In the genomic region with DNA sequence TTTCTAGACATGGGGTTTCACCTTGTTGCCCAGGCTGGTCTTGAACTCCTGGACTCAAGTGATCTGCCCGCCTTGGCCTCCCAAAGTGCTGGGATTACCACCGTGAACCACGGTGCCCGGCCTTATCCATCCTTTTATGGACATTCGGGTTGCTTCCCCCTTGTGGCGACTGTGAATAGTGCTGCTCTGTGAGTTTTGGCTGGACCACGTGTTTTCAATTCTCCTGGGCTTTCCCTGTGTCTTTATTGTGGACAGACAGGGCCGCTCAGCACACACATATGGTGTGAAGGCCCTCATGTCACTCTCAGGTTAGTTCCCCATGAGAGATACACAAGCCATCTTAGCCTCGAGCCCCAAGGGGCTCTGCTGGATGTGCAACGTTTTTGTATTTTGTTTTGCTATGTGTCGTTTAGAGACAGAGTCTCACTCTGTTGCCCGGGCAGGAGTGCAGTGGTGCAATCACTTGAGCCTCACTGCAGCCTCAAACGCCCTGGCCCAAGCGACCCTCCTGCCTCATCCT, we compare ENCODE assay signal across 1 cellular context.
TF ChIP-seq lines count a peak whose summit lies in the region.

No MANE protein-coding gene starts in this region.

TF ChIP-seq in K562, 482 proteins besides CTCF, POLR2A, EP300 and RAD21 (continued from another document and continues in another):
- no peak for TF ChIP-seq ZBTB40 (IDR thresholded peaks at IDR 0.05)
- no peak for TF ChIP-seq ZBTB40 (CRISPR knock-in tag; IDR thresholded peaks at IDR 0.05)
- TF ChIP-seq, protein P1, sequence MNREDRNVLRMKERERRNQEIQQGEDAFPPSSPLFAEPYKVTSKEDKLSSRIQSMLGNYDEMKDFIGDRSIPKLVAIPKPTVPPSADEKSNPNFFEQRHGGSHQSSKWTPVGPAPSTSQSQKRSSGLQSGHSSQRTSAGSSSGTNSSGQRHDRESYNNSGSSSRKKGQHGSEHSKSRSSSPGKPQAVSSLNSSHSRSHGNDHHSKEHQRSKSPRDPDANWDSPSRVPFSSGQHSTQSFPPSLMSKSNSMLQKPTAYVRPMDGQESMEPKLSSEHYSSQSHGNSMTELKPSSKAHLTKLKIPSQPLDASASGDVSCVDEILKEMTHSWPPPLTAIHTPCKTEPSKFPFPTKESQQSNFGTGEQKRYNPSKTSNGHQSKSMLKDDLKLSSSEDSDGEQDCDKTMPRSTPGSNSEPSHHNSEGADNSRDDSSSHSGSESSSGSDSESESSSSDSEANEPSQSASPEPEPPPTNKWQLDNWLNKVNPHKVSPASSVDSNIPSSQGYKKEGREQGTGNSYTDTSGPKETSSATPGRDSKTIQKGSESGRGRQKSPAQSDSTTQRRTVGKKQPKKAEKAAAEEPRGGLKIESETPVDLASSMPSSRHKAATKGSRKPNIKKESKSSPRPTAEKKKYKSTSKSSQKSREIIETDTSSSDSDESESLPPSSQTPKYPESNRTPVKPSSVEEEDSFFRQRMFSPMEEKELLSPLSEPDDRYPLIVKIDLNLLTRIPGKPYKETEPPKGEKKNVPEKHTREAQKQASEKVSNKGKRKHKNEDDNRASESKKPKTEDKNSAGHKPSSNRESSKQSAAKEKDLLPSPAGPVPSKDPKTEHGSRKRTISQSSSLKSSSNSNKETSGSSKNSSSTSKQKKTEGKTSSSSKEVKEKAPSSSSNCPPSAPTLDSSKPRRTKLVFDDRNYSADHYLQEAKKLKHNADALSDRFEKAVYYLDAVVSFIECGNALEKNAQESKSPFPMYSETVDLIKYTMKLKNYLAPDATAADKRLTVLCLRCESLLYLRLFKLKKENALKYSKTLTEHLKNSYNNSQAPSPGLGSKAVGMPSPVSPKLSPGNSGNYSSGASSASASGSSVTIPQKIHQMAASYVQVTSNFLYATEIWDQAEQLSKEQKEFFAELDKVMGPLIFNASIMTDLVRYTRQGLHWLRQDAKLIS (CRISPR knock-in tag; IDR thresholded peaks at IDR 0.05): no peak
- no peak for TF ChIP-seq MCM3 (IDR thresholded peaks at IDR 0.05)
- no peak for TF ChIP-seq MXD1 (CRISPR knock-in tag; IDR thresholded peaks at IDR 0.05; ENCODE audit: borderline replicate concordance, poor library complexity, severe bottlenecking)
- no peak for TF ChIP-seq RBM17 (IDR thresholded peaks at IDR 0.05; ENCODE audit: borderline replicate concordance, low read depth, low read length)
- TF ChIP-seq ZNF354B (CRISPR knock-in tag; IDR thresholded peaks at IDR 0.05): no peak
- TF ChIP-seq KAT2B (IDR thresholded peaks at IDR 0.05; ENCODE audit: low read depth, low read length): no peak
- TF ChIP-seq NKRF (IDR thresholded peaks at IDR 0.05; ENCODE audit: borderline replicate concordance): no peak; the same call in 1 of the 2 replicates
- TF ChIP-seq, protein P2, sequence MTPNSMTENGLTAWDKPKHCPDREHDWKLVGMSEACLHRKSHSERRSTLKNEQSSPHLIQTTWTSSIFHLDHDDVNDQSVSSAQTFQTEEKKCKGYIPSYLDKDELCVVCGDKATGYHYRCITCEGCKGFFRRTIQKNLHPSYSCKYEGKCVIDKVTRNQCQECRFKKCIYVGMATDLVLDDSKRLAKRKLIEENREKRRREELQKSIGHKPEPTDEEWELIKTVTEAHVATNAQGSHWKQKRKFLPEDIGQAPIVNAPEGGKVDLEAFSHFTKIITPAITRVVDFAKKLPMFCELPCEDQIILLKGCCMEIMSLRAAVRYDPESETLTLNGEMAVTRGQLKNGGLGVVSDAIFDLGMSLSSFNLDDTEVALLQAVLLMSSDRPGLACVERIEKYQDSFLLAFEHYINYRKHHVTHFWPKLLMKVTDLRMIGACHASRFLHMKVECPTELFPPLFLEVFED (CRISPR knock-in tag; conservative IDR thresholded peaks at IDR 0.05): no peak
- TF ChIP-seq ETV1 (tag; conservative IDR thresholded peaks at IDR 0.05; ENCODE audit: low read depth): no peak
- TF ChIP-seq, protein P3, sequence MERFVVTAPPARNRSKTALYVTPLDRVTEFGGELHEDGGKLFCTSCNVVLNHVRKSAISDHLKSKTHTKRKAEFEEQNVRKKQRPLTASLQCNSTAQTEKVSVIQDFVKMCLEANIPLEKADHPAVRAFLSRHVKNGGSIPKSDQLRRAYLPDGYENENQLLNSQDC (CRISPR knock-in tag; IDR thresholded peaks at IDR 0.05): no peak
- TF ChIP-seq SETDB1 (IDR thresholded peaks at IDR 0.05; ENCODE audit: low read length): no peak
- TF ChIP-seq, protein P4, sequence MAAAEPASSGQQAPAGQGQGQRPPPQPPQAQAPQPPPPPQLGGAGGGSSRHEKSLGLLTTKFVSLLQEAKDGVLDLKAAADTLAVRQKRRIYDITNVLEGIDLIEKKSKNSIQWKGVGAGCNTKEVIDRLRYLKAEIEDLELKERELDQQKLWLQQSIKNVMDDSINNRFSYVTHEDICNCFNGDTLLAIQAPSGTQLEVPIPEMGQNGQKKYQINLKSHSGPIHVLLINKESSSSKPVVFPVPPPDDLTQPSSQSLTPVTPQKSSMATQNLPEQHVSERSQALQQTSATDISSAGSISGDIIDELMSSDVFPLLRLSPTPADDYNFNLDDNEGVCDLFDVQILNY (CRISPR knock-in tag; IDR thresholded peaks at IDR 0.05): no peak
- no peak for TF ChIP-seq ZNF79 (CRISPR knock-in tag; IDR thresholded peaks at IDR 0.05; ENCODE audit: low read depth)
- no peak for TF ChIP-seq ESRRA (IDR thresholded peaks at IDR 0.05; ENCODE audit: borderline replicate concordance, low read depth)
- no peak for TF ChIP-seq RBFOX2 (IDR thresholded peaks at IDR 0.05; ENCODE audit: low read depth, low read length)
- no peak for TF ChIP-seq ZNF77 (CRISPR knock-in tag; IDR thresholded peaks at IDR 0.05)
- no peak for TF ChIP-seq ATF4 (CRISPR knock-in tag; IDR thresholded peaks at IDR 0.05)
- TF ChIP-seq POLR2AphosphoS5 (IDR thresholded peaks at IDR 0.05; ENCODE audit: control insufficient read depth, insufficient read depth, low read depth, low read length): no peak
- TF ChIP-seq ZNF707 (CRISPR knock-in tag; conservative IDR thresholded peaks at IDR 0.05): no peak
- peak; percentile 89 to 90 for TF ChIP-seq MNT (conservative IDR thresholded peaks at IDR 0.05)
- no peak for TF ChIP-seq ARID1B (IDR thresholded peaks at IDR 0.05)
- peak; percentile 74; the same call in 1 of the 2 replicates for TF ChIP-seq RAD51 (IDR thresholded peaks at IDR 0.05; ENCODE audit: borderline replicate concordance, low read depth)
- TF ChIP-seq MYC (IDR thresholded peaks at IDR 0.05; ENCODE audit: low read depth, low read length): peak; percentile 97
- 0 out of 2 replicates have a peak, but pooled peaks have one; percentile 30 for TF ChIP-seq MYC (CRISPR knock-in tag; IDR thresholded peaks at IDR 0.05; ENCODE audit: borderline replicate concordance, low read depth)
- no peak for TF ChIP-seq HSF4 (CRISPR knock-in tag; IDR thresholded peaks at IDR 0.05; ENCODE audit: borderline replicate concordance)
- no peak for TF ChIP-seq ZNF431 (CRISPR knock-in tag; IDR thresholded peaks at IDR 0.05)
